10 cellular contexts compared by ENCODE assay signal in genomic region chr11:34655335-34656008, GRCh38. TPM values are rescaled to one million over a fixed set of nuclear protein-coding genes. Genes with fewer than 3 reads are reported as not detected.
A peak's percentile ranks its signal among the peaks of the same experiment; 100 is the strongest.
DNase-seq lines count a peak whose midpoint lies in the region; ATAC-seq and TF ChIP-seq lines count a peak whose summit lies in the region.
"Had no signal": no experiment of that assay in that cellular context is flagged by ENCODE, and none has a peak within 500 bp of the region (broad histone marks: within the 10 kb centered on the region; RNA-seq: fewer than 3 reads in every experiment).

No MANE protein-coding gene starts in this region.

- no peaks in the 10 kb centered on the region for H3K9me3 Mint-ChIP-seq in activated T-helper 17 cell treated with anti-CD3 and anti-CD28 coated beads, Interleukin-2, amount 50 U/mL, for 72 hours
- H3K9me3 Mint-ChIP-seq: nephron progenitor cell had no signal

- peaks cover 26% of the 10 kb centered on the region for H3K4me1 Mint-ChIP-seq in activated T-helper 17 cell treated with anti-CD3 and anti-CD28 coated beads, Interleukin-2, amount 50 U/mL, for 72 hours

- TF ChIP-seq CTCF in foreskin fibroblast (IDR thresholded peaks at IDR 0.05; ENCODE audit: low read depth, low read length), result no peak

- peak; percentile 16 for ATAC-seq in activated T-helper 17 cell treated with anti-CD3 and anti-CD28 coated beads, Interleukin-2, amount 50 U/mL, for 72 hours (replicated peaks)

- no peak overlapping the region for H3K4me3 ChIP-seq in foreskin fibroblast (ENCODE audit: low read depth in 1 of 2, low read length in 2 of 2)

- peaks cover 30% of the 10 kb centered on the region for H3K27me3 Mint-ChIP-seq in activated T-helper 17 cell treated with anti-CD3 and anti-CD28 coated beads, Interleukin-2, amount 50 U/mL, for 72 hours

- H3K36me3 Mint-ChIP-seq in activated T-helper 17 cell treated with anti-CD3 and anti-CD28 coated beads, Interleukin-2, amount 50 U/mL, for 72 hours (ENCODE audit: low read depth), result peaks cover 3% of the 10 kb centered on the region

- intact Hi-C loops in posterior cingulate gyrus (cut with DNase I), result loop anchor here (10.0 kb wide), 1 partner anchor 239 kb away; no protein-coding TSS in a partner anchor

- H3K27ac ChIP-seq in substantia nigra (ENCODE audit: low read depth, low read length, poor library complexity, severe bottlenecking), result peak overlapping the region; percentile 78

- no peak overlapping the region for H3K4me3 Mint-ChIP-seq in activated T-helper 17 cell treated with anti-CD3 and anti-CD28 coated beads, Interleukin-2, amount 50 U/mL, for 72 hours
- H3K4me3 Mint-ChIP-seq: nephron progenitor cell had no signal

- H3K27ac Mint-ChIP-seq in activated T-helper 17 cell treated with anti-CD3 and anti-CD28 coated beads, Interleukin-2, amount 50 U/mL, for 72 hours, result no peak overlapping the region
- H3K27ac Mint-ChIP-seq: nephron progenitor cell had no signal

- DNase-seq in H4 (ENCODE audit: low spot score), result peak; percentile 39
- peak; percentile 92 for DNase-seq in foreskin fibroblast
- DNase-seq in substantia nigra (lab: John Stamatoyannopoulos, UW), result no peak
- DNase-seq in Ammon's horn (ENCODE audit: low spot score), result no peak
- no peak for DNase-seq in posterior cingulate gyrus
- DNase-seq in NCI-H2107 (lab: John Stamatoyannopoulos, UW), result no peak
- DNase-seq in midbrain (lab: John Stamatoyannopoulos, UW), result no peak
- DNase-seq: NCI-H2171 treated with DMSO at 0.1 percent for 48 hours, nephron progenitor cell had no signal

RNA-seq across cellular contexts. Expression of gene EHF, which starts 34.6 kb away (rescaled TPM):
- total RNA-seq in H4 (2014; rRNA removed; shearing (Covaris generic)), result not detected in 2 replicates
- total RNA-seq in activated T-helper 17 cell treated with anti-CD3 and anti-CD28 coated beads, Interleukin-2, amount 50 U/mL, for 72 hours, result under 1 TPM in 1 of 2 donors, not detected in 1; 0.35 TPM

Comparison
In these comparisons a context has a peak if more than half of its experiments do, and no peak if none do; other contexts are left out.
1. DNase-seq: peak in H4 (single experiment) and foreskin fibroblast (2 of 2); none in substantia nigra (0 of 49), Ammon's horn (single experiment), posterior cingulate gyrus (0 of 10), NCI-H2107 (single experiment) and midbrain (single experiment).